1 cellular context compared by ENCODE assay signal in genomic region chr11:114477946-114478537, GRCh38.
TF ChIP-seq lines count a peak whose summit lies in the region.

No MANE protein-coding gene starts in this region.

TF ChIP-seq in WTC11, 78 proteins besides CTCF, POLR2A, EP300 and RAD21:
- TF ChIP-seq, protein P1, sequence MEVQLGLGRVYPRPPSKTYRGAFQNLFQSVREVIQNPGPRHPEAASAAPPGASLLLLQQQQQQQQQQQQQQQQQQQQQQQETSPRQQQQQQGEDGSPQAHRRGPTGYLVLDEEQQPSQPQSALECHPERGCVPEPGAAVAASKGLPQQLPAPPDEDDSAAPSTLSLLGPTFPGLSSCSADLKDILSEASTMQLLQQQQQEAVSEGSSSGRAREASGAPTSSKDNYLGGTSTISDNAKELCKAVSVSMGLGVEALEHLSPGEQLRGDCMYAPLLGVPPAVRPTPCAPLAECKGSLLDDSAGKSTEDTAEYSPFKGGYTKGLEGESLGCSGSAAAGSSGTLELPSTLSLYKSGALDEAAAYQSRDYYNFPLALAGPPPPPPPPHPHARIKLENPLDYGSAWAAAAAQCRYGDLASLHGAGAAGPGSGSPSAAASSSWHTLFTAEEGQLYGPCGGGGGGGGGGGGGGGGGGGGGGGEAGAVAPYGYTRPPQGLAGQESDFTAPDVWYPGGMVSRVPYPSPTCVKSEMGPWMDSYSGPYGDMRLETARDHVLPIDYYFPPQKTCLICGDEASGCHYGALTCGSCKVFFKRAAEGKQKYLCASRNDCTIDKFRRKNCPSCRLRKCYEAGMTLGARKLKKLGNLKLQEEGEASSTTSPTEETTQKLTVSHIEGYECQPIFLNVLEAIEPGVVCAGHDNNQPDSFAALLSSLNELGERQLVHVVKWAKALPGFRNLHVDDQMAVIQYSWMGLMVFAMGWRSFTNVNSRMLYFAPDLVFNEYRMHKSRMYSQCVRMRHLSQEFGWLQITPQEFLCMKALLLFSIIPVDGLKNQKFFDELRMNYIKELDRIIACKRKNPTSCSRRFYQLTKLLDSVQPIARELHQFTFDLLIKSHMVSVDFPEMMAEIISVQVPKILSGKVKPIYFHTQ (CRISPR knock-in tag; IDR thresholded peaks at IDR 0.05), result no peak
- TF ChIP-seq RORB (CRISPR knock-in tag; IDR thresholded peaks at IDR 0.05), result no peak
- 0 out of 2 replicates have a peak, but pooled peaks have one; percentile 46 for TF ChIP-seq FOXK1 (CRISPR knock-in tag; IDR thresholded peaks at IDR 0.05)
- TF ChIP-seq CREB1 (CRISPR knock-in tag; IDR thresholded peaks at IDR 0.05), result no peak
- no peak for TF ChIP-seq ATF2 (CRISPR knock-in tag; IDR thresholded peaks at IDR 0.05; ENCODE audit: borderline replicate concordance, low read depth)
- TF ChIP-seq ZNF281 (CRISPR knock-in tag; IDR thresholded peaks at IDR 0.05), result 0 out of 2 replicates have a peak, but pooled peaks have one; percentile 23
TF ChIP-seq in WTC11: peak in this region for 2.
